1 cellular context compared by ENCODE assay signal in genomic region chr6:31822038-31822821, GRCh38.
A peak's percentile ranks its signal among the peaks of the same experiment; 100 is the strongest.
TF ChIP-seq lines count a peak whose summit lies in the region.

No MANE protein-coding gene starts in this region.

TF ChIP-seq in HepG2, 621 proteins besides CTCF, POLR2A, EP300 and RAD21 (continued from another document and continues in another):
- TF ChIP-seq ZNF576 (CRISPR knock-in tag; IDR thresholded peaks at IDR 0.05) = no peak
- no peak for TF ChIP-seq ZNF24 (IDR thresholded peaks at IDR 0.05)
- peak; percentile 41; the same call in 1 of the 2 replicates for TF ChIP-seq KDM2A (CRISPR knock-in tag; IDR thresholded peaks at IDR 0.05; ENCODE audit: borderline replicate concordance, low read depth)
- no peak for TF ChIP-seq ZFAT (CRISPR knock-in tag; conservative IDR thresholded peaks at IDR 0.05)
- TF ChIP-seq, protein P1, sequence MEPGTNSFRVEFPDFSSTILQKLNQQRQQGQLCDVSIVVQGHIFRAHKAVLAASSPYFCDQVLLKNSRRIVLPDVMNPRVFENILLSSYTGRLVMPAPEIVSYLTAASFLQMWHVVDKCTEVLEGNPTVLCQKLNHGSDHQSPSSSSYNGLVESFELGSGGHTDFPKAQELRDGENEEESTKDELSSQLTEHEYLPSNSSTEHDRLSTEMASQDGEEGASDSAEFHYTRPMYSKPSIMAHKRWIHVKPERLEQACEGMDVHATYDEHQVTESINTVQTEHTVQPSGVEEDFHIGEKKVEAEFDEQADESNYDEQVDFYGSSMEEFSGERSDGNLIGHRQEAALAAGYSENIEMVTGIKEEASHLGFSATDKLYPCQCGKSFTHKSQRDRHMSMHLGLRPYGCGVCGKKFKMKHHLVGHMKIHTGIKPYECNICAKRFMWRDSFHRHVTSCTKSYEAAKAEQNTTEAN (CRISPR knock-in tag; conservative IDR thresholded peaks at IDR 0.05) = no peak
- no peak; the same call in 1 of the 2 replicates for TF ChIP-seq ZNF543 (CRISPR knock-in tag; IDR thresholded peaks at IDR 0.05)
- no peak for TF ChIP-seq ZNF282 (IDR thresholded peaks at IDR 0.05; ENCODE audit: partially characterized antibody)
- 0 out of 2 replicates have a peak, but pooled peaks have one; percentile 22 for TF ChIP-seq ZNF230 (CRISPR knock-in tag; IDR thresholded peaks at IDR 0.05)
- no peak for TF ChIP-seq IRX3 (CRISPR knock-in tag; IDR thresholded peaks at IDR 0.05; ENCODE audit: borderline replicate concordance, low read depth)
- peak; percentile 79 for TF ChIP-seq ZNF605 (CRISPR knock-in tag; IDR thresholded peaks at IDR 0.05)
- no peak for TF ChIP-seq REPIN1 (CRISPR knock-in tag; IDR thresholded peaks at IDR 0.05; ENCODE audit: borderline replicate concordance, low read depth)
- TF ChIP-seq KLF15 (CRISPR knock-in tag; IDR thresholded peaks at IDR 0.05; ENCODE audit: borderline replicate concordance) = no peak
- no peak for TF ChIP-seq NFATC3 (CRISPR knock-in tag; IDR thresholded peaks at IDR 0.05)
- peak; percentile 69 for TF ChIP-seq HNF4A (CRISPR knock-in tag; IDR thresholded peaks at IDR 0.05)
- no peak for TF ChIP-seq ATM (IDR thresholded peaks at IDR 0.05; ENCODE audit: borderline replicate concordance)
- TF ChIP-seq ZNF382 (CRISPR knock-in tag; IDR thresholded peaks at IDR 0.05; ENCODE audit: borderline replicate concordance) = no peak
- no peak for TF ChIP-seq ZBTB3 (CRISPR knock-in tag; IDR thresholded peaks at IDR 0.05; ENCODE audit: borderline replicate concordance, low read depth)
- TF ChIP-seq ZNF572 (CRISPR knock-in tag; IDR thresholded peaks at IDR 0.05) = no peak
- no peak for TF ChIP-seq ZNF253 (CRISPR knock-in tag; IDR thresholded peaks at IDR 0.05; ENCODE audit: borderline replicate concordance)
- no peak; the same call in 1 of the 2 replicates for TF ChIP-seq PHF21A (CRISPR knock-in tag; IDR thresholded peaks at IDR 0.05)
- TF ChIP-seq ZNF207 (IDR thresholded peaks at IDR 0.05; ENCODE audit: borderline replicate concordance) = no peak
- TF ChIP-seq ZFP37 (CRISPR knock-in tag; IDR thresholded peaks at IDR 0.05; ENCODE audit: borderline replicate concordance) = 0 out of 2 replicates have a peak, but pooled peaks have one; percentile 62
- no peak; the same call in 1 of the 2 replicates for TF ChIP-seq PPARG (CRISPR knock-in tag; conservative IDR thresholded peaks at IDR 0.05)
- no peak for TF ChIP-seq HNRNPL (IDR thresholded peaks at IDR 0.05; ENCODE audit: low read depth, low read length)
- TF ChIP-seq TRAFD1 (CRISPR knock-in tag; IDR thresholded peaks at IDR 0.05; ENCODE audit: borderline replicate concordance) = no peak
- no peak for TF ChIP-seq ZNF432 (CRISPR knock-in tag; IDR thresholded peaks at IDR 0.05; ENCODE audit: borderline replicate concordance)
- TF ChIP-seq FOXK2 (IDR thresholded peaks at IDR 0.05) = no peak
- TF ChIP-seq ZBTB21 (CRISPR knock-in tag; IDR thresholded peaks at IDR 0.05) = no peak
- no peak for TF ChIP-seq PAX8 (CRISPR knock-in tag; IDR thresholded peaks at IDR 0.05; ENCODE audit: borderline replicate concordance)
- no peak for TF ChIP-seq ZNF501 (CRISPR knock-in tag; IDR thresholded peaks at IDR 0.05)
- no peak for TF ChIP-seq ZNF318 (CRISPR knock-in tag; IDR thresholded peaks at IDR 0.05)
- TF ChIP-seq THAP7 (CRISPR knock-in tag; IDR thresholded peaks at IDR 0.05) = no peak
- no peak for TF ChIP-seq ZNF891 (CRISPR knock-in tag; IDR thresholded peaks at IDR 0.05)
- peak; percentile 10; the same call in 1 of the 2 replicates for TF ChIP-seq KMT2B (CRISPR knock-in tag; IDR thresholded peaks at IDR 0.05)
- peak; percentile 23; the same call in 1 of the 2 replicates for TF ChIP-seq FOXC1 (CRISPR knock-in tag; IDR thresholded peaks at IDR 0.05; ENCODE audit: borderline replicate concordance)
- TF ChIP-seq ARHGAP35 (CRISPR knock-in tag; IDR thresholded peaks at IDR 0.05; ENCODE audit: borderline replicate concordance) = no peak
- no peak for TF ChIP-seq JUND (CRISPR knock-in tag; IDR thresholded peaks at IDR 0.05)
- TF ChIP-seq, protein P2, sequence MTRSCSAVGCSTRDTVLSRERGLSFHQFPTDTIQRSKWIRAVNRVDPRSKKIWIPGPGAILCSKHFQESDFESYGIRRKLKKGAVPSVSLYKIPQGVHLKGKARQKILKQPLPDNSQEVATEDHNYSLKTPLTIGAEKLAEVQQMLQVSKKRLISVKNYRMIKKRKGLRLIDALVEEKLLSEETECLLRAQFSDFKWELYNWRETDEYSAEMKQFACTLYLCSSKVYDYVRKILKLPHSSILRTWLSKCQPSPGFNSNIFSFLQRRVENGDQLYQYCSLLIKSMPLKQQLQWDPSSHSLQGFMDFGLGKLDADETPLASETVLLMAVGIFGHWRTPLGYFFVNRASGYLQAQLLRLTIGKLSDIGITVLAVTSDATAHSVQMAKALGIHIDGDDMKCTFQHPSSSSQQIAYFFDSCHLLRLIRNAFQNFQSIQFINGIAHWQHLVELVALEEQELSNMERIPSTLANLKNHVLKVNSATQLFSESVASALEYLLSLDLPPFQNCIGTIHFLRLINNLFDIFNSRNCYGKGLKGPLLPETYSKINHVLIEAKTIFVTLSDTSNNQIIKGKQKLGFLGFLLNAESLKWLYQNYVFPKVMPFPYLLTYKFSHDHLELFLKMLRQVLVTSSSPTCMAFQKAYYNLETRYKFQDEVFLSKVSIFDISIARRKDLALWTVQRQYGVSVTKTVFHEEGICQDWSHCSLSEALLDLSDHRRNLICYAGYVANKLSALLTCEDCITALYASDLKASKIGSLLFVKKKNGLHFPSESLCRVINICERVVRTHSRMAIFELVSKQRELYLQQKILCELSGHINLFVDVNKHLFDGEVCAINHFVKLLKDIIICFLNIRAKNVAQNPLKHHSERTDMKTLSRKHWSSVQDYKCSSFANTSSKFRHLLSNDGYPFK (CRISPR knock-in tag; IDR thresholded peaks at IDR 0.05; ENCODE audit: borderline replicate concordance) = no peak
- no peak for TF ChIP-seq TSC22D2 (CRISPR knock-in tag; IDR thresholded peaks at IDR 0.05; ENCODE audit: borderline replicate concordance)
- TF ChIP-seq ZNF674 (CRISPR knock-in tag; IDR thresholded peaks at IDR 0.05; ENCODE audit: low read depth) = 0 out of 2 replicates have a peak, but pooled peaks have one; percentile 23
- TF ChIP-seq ZMAT3 (CRISPR knock-in tag; conservative IDR thresholded peaks at IDR 0.05) = no peak
- TF ChIP-seq, protein P3, sequence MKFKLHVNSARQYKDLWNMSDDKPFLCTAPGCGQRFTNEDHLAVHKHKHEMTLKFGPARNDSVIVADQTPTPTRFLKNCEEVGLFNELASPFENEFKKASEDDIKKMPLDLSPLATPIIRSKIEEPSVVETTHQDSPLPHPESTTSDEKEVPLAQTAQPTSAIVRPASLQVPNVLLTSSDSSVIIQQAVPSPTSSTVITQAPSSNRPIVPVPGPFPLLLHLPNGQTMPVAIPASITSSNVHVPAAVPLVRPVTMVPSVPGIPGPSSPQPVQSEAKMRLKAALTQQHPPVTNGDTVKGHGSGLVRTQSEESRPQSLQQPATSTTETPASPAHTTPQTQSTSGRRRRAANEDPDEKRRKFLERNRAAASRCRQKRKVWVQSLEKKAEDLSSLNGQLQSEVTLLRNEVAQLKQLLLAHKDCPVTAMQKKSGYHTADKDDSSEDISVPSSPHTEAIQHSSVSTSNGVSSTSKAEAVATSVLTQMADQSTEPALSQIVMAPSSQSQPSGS (CRISPR knock-in tag; IDR thresholded peaks at IDR 0.05) = no peak; the same call in 1 of the 2 replicates
- no peak for TF ChIP-seq CENPT (CRISPR knock-in tag; IDR thresholded peaks at IDR 0.05; ENCODE audit: low read depth)
- peak; percentile 15; the same call in 1 of the 2 replicates for TF ChIP-seq HDAC1 (CRISPR knock-in tag; IDR thresholded peaks at IDR 0.05)
- TF ChIP-seq REXO4 (CRISPR knock-in tag; IDR thresholded peaks at IDR 0.05; ENCODE audit: borderline replicate concordance) = no peak
- no peak for TF ChIP-seq U2AF2 (IDR thresholded peaks at IDR 0.05; ENCODE audit: low read depth, low read length)
- TF ChIP-seq CBFB (CRISPR knock-in tag; IDR thresholded peaks at IDR 0.05) = no peak
- TF ChIP-seq ATF7 (IDR thresholded peaks at IDR 0.05) = no peak
- TF ChIP-seq ATF7 (CRISPR knock-in tag; IDR thresholded peaks at IDR 0.05) = no peak
